In the genomic region with DNA sequence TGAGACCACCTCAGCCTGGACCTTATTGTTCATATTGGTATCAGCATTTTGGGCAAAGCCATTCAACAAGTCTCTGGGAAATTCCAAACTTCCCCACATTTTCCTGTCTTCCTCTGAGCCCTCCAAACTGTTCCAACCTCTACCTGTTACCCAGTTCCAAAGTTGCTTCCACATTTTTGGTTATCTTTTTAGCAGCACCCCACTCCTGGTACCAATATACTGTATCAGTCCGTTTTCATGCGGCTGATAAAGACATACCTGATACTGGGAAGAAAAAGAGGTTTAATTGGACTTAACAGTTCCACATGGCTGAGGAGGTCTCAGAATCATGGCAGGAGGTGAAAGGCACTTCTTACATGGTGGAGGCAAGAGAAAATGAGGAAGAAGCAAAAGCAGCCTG, we compare ENCODE assay signal across 5 cellular contexts. TPM values are rescaled to one million over a fixed set of nuclear protein-coding genes. Genes with fewer than 3 reads are reported as not detected.
"Had no signal": no experiment of that assay in that cellular context is flagged by ENCODE, and none has a peak within 500 bp of the region (broad histone marks: within the 10 kb centered on the region; RNA-seq: fewer than 3 reads in every experiment).

No MANE protein-coding gene starts in this region.

RNA-seq across cellular contexts. Expression of gene TEX53, which starts 55.8 kb away (rescaled TPM):
- total RNA-seq: GM23248, H4, H7, HT-29, IMR-90 had no signal
- polyA plus RNA-seq: GM23248, IMR-90 had no signal
